Comparison of ENCODE assay signal across 8 cellular contexts in genomic region chr10:124093774-124094418, GRCh38. TPM values are rescaled to one million over a fixed set of nuclear protein-coding genes. Genes with fewer than 3 reads are reported as not detected.
DNase-seq lines count a peak whose midpoint lies in the region; TF ChIP-seq lines count a peak whose summit lies in the region.
"Not testable (repeated sequence)": the region's sequence is repeated elsewhere in the genome, so short reads cannot be mapped to it uniquely, and the experiment has no call there.

No MANE protein-coding gene starts in this region.

- peak overlapping the region; percentile 75 to 84 (median 79) for H3K4me3 Mint-ChIP-seq in brain

- peaks cover 33% of the 10 kb centered on the region for H3K27me3 Mint-ChIP-seq in brain

- WGBS in HUES64, result 9% methylated on average over 39 of the region's 39 CpGs

- H3K27ac Mint-ChIP-seq in brain, result peak overlapping the region in 3 of 5 experiments; percentile 46 to 86 (median 72)

- peak overlapping the region; percentile 94 to 99 (median 98) for H3K27ac ChIP-seq in BLaER1 treated with 17β-estradiol and CSF1 and Interleukin-3, amounts not matched to agents 10 nM and 100 nM
- H3K27ac ChIP-seq in HUES64 (ENCODE audit: low read depth, low read length), result not testable (repeated sequence)
- H3K27ac ChIP-seq in SU-DHL-6 (ENCODE audit: low read depth, low read length) (0 out of 2 replicates have a peak overlapping the region, but pooled peaks have one; percentile 69), neutrophil (peak overlapping the region; percentile 100), temporal lobe (ENCODE audit: low read depth, low read length) (peak overlapping the region; percentile 44)

- peak overlapping the region; percentile 87 to 98 (median 96) for H3K4me2 ChIP-seq in BLaER1 treated with 17β-estradiol and CSF1 and Interleukin-3, amounts not matched to agents 10 nM and 100 nM
- peak overlapping the region; percentile 77 for H3K4me2 ChIP-seq in SU-DHL-6 (ENCODE audit: low read depth, low read length, poor library complexity, severe bottlenecking)

- not testable (repeated sequence) for DNase-seq in fibroblast of pulmonary artery (ENCODE audit: low read depth)
- DNase-seq in left kidney (ENCODE audit: low read depth, low spot score), result peak; percentile 77

- peaks cover 58% of the 10 kb centered on the region for H3K4me1 Mint-ChIP-seq in brain

- H2AFZ ChIP-seq in SU-DHL-6 (ENCODE audit: low read depth, low read length, severe bottlenecking), result not testable (repeated sequence)

- peaks cover 32% of the 10 kb centered on the region; the same call in 1 of the 2 replicates for H3K79me2 ChIP-seq in SU-DHL-6 (ENCODE audit: insufficient read depth, low read length)

- peaks cover 27 to 33% (median 30%) of the 10 kb centered on the region in 11 experiments for H4K20me1 ChIP-seq in BLaER1 treated with 17β-estradiol and CSF1 and Interleukin-3, amounts not matched to agents 10 nM and 100 nM
- H4K20me1 ChIP-seq in SU-DHL-6 (ENCODE audit: low read depth, low read length), result not testable (repeated sequence)

- not testable (repeated sequence) for H3K9me2 ChIP-seq in SU-DHL-6 (replicated peaks; ENCODE audit: insufficient read depth, low read length)

- H3K36me3 Mint-ChIP-seq in brain, result not testable (repeated sequence)

- H3K36me3 ChIP-seq in BLaER1 treated with 17β-estradiol and CSF1 and Interleukin-3, amounts not matched to agents 10 nM and 100 nM, result peaks cover 0 to 35% (median 17%) of the 10 kb centered on the region in 11 experiments; a peak in 15 of 22 replicates
- H3K36me3 ChIP-seq in HUES64 (ENCODE audit: insufficient read depth, low read length); SU-DHL-6 (ENCODE audit: low read length): not testable (repeated sequence)
- peaks cover 20% of the 10 kb centered on the region for H3K36me3 ChIP-seq in neutrophil

- not testable (repeated sequence) for TF ChIP-seq CTCF in SU-DHL-6 (IDR thresholded peaks at IDR 0.05; ENCODE audit: insufficient read depth, low read length, poor library complexity, severe bottlenecking); brain (conservative IDR thresholded peaks at IDR 0.05); fibroblast of pulmonary artery (IDR thresholded peaks at IDR 0.05; ENCODE audit: low read length, missing control alignments)
- TF ChIP-seq CTCF in neutrophil (IDR thresholded peaks at IDR 0.05), result peak; percentile 25

- H3K27me3 ChIP-seq in BLaER1 treated with 17β-estradiol and CSF1 and Interleukin-3, amounts not matched to agents 10 nM and 100 nM; SU-DHL-6 (ENCODE audit: low read length): not testable (repeated sequence)
- H3K27me3 ChIP-seq in HUES64 (ENCODE audit: insufficient read depth, low read length) (peaks cover 64% of the 10 kb centered on the region), neutrophil (peaks cover 50% of the 10 kb centered on the region)

- peaks cover 0 to 12% (median 0%) of the 10 kb centered on the region in 5 experiments for H3K9me3 Mint-ChIP-seq in brain

- not testable (repeated sequence) for H3K9me3 ChIP-seq in BLaER1 treated with 17β-estradiol and CSF1 and Interleukin-3, amounts not matched to agents 10 nM and 100 nM (replicated peaks in 1 of 11); HUES64 (ENCODE audit: insufficient read depth, low read depth, low read length); SU-DHL-6 (ENCODE audit: insufficient read depth, low read length); neutrophil

- H3F3A ChIP-seq in SU-DHL-6 (ENCODE audit: insufficient read depth), result peaks cover 11% of the 10 kb centered on the region

- H3K9ac ChIP-seq in BLaER1 treated with 17β-estradiol and CSF1 and Interleukin-3, amounts not matched to agents 10 nM and 100 nM, result peak overlapping the region; percentile 95 to 99 (median 97)
- H3K9ac ChIP-seq in HUES64 (ENCODE audit: low read depth, low read length) (peak overlapping the region; percentile 57; the same call in 1 of the 2 replicates), SU-DHL-6 (ENCODE audit: low read length) (peak overlapping the region; percentile 74)

- H3K4me3 ChIP-seq in BLaER1 treated with 17β-estradiol and CSF1 and Interleukin-3, amounts not matched to agents 10 nM and 100 nM, result peak overlapping the region; percentile 83 to 100 (median 90)
- H3K4me3 ChIP-seq in HUES64 (ENCODE audit: low read length) (peak overlapping the region; percentile 62), SU-DHL-6 (ENCODE audit: insufficient read depth, low read length, poor library complexity, severe bottlenecking) (peak overlapping the region; percentile 65), fibroblast of pulmonary artery (replicated peaks; ENCODE audit: low read depth, low read length) (peak overlapping the region; percentile 42), neutrophil (ENCODE audit: low read depth in 1 of 2, low read length in 1 of 2) (peak overlapping the region; percentile 89 to 100)

- H3K4me1 ChIP-seq in BLaER1 treated with 17β-estradiol and CSF1 and Interleukin-3, amounts not matched to agents 10 nM and 100 nM, result peaks cover 41 to 51% (median 45%) of the 10 kb centered on the region in 10 experiments
- not testable (repeated sequence) for H3K4me1 ChIP-seq in HUES64 (ENCODE audit: insufficient read depth, low read length)
- H3K4me1 ChIP-seq in neutrophil (ENCODE audit: control insufficient read depth in 1 of 2, insufficient read depth in 1 of 2, low read depth in 1 of 2, low read length in 1 of 2), result peaks cover 40 to 41% of the 10 kb centered on the region in 2 experiments

RNA-seq across cellular contexts. Expression of gene CHST15, which starts 0.5 kb away (rescaled TPM):
- polyA plus RNA-seq in HUES64 (2013, experiment 1 of 2), result 6.9 TPM
- polyA plus RNA-seq in HUES64 (2013, experiment 2 of 2), result 6.5 TPM
- polyA plus RNA-seq in brain (ENCODE audit: insufficient read depth, low read depth, low replicate concordance), result 6.0 TPM
- 38.8 TPM for total RNA-seq in temporal lobe

Comparison
In these comparisons a context has a peak if more than half of its experiments do, and no peak if none do; other contexts are left out.
1. H3K4me3 ChIP-seq: peak in every context shown above with its lines; median percentile 94 in neutrophil; 90 in BLaER1 treated with 17β-estradiol and CSF1 and Interleukin-3, amounts not matched to agents 10 nM and 100 nM; 65 in SU-DHL-6; 62 in HUES64; 42 in fibroblast of pulmonary artery.